20 cellular contexts compared by ENCODE assay signal in the genomic region with DNA sequence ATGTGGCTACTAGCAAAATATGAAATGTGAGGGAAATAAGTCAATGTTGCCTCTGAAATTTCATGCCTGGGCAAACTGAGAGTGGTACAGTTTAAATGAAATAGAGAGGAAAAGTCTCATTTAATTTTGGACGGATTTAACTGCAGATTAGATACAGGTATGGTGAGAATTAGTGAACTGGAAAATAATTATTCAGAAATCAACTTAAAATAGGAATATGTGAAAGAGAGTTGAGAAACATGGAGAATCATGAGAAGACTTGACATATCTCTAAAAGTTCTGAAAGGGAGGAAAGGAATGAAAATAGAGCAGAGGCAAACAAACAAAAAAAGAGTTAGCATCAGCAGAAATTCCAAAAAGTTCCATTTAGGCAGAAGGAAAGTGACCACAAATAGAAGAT. TPM values are rescaled to one million over a fixed set of nuclear protein-coding genes. Genes with fewer than 3 reads are reported as not detected.
DNase-seq lines count a peak whose midpoint lies in the region; ATAC-seq, FAIRE-seq and TF ChIP-seq lines count a peak whose summit lies in the region.
"Had no signal": no experiment of that assay in that cellular context is flagged by ENCODE, and none has a peak within 500 bp of the region (broad histone marks: within the 10 kb centered on the region; RNA-seq: fewer than 3 reads in every experiment).

No MANE protein-coding gene starts in this region.

- no peaks in the 10 kb centered on the region for H3K9me3 Mint-ChIP-seq in activated T-cell treated with anti-CD3 and anti-CD28 coated beads, Interleukin-2, amount 50 U/mL, for 24 hours
- no peaks in the 10 kb centered on the region for H3K9me3 Mint-ChIP-seq in activated T-cell treated with anti-CD3 and anti-CD28 coated beads, Interleukin-2, amount 50 U/mL, for 4 hours
- peaks cover 8% of the 10 kb centered on the region; the same call in 2 of the 3 replicates for H3K9me3 Mint-ChIP-seq in GM23338
- no peaks in the 10 kb centered on the region for H3K9me3 Mint-ChIP-seq in stimulated activated effector memory CD8-positive, alpha-beta T cell treated with anti-CD3 and anti-CD28 coated beads, Interleukin-12 subunit alpha, Interleukin-12 subunit beta, amount 100 ng/mL, for 72 hours
- H3K9me3 Mint-ChIP-seq: CD4-positive, alpha-beta T cell had no signal

- H3K9me3 ChIP-seq in GM12878 (replicated peaks; ENCODE audit: control insufficient read depth, insufficient read depth, low read length): peaks cover 2% of the 10 kb centered on the region; the same call in 1 of the 3 replicates
- H3K9me3 ChIP-seq: A549 had no signal

- ATAC-seq in activated T-cell treated with anti-CD3 and anti-CD28 coated beads, Interleukin-2, amount 50 U/mL, for 4 hours: no peak
- no peak for ATAC-seq in GM23338
- ATAC-seq in GM12878: no peak
- ATAC-seq in stimulated activated effector memory CD8-positive, alpha-beta T cell treated with anti-CD3 and anti-CD28 coated beads, Interleukin-12 subunit alpha, Interleukin-12 subunit beta, amount 100 ng/mL, for 72 hours: no peak
- ATAC-seq in HG02571 (IDR thresholded peaks at IDR 0.05; ENCODE audit: unreplicated experiment): no peak
- ATAC-seq: A549, K562 had no signal

- no peaks in the 10 kb centered on the region for H4K20me1 ChIP-seq in GM23338 (replicated peaks; ENCODE audit: insufficient read depth)
- H4K20me1 ChIP-seq in GM12878 (ENCODE audit: control insufficient read depth, insufficient read depth): no peaks in the 10 kb centered on the region

- no peak for TF ChIP-seq POLR2A in GM12878 (IDR thresholded peaks at IDR 0.05; ENCODE audit: low read depth, low read length)

- H3K4me3 ChIP-seq in GM23338 (no peak overlapping the region), GM12878 (no peak overlapping the region)
- H3K4me3 ChIP-seq: A549, K562 had no signal

- BruUV-seq in GM12878 (replicated peaks; lab: Mats Ljungman, UMichigan): TSS peak; percentile 38

- DNase-seq in activated T-cell treated with anti-CD3 and anti-CD28 coated beads, Interleukin-2, amount 50 U/mL, for 24 hours: no peak
- no peak for DNase-seq in activated T-cell treated with anti-CD3 and anti-CD28 coated beads, Interleukin-2, amount 50 U/mL, for 4 hours
- DNase-seq in GM23338 (ENCODE audit: low spot score) (no peak), GM12878 (ENCODE audit: low read depth, low spot score) (no peak), NCI-H526 treated with DMSO at 0.1 percent for 48 hours (lab: John Stamatoyannopoulos, UW) (no peak), NCI-H1417 treated with DMSO at 0.1 percent for 48 hours (lab: John Stamatoyannopoulos, UW) (no peak)
- DNase-seq in stimulated activated effector memory CD8-positive, alpha-beta T cell treated with anti-CD3 and anti-CD28 coated beads, Interleukin-12 subunit alpha, Interleukin-12 subunit beta, amount 100 ng/mL, for 72 hours (ENCODE audit: low spot score in 2 of 2): no peak
- DNase-seq: Calu3; CD4-positive, alpha-beta T cell; GOT3; NCI-H187; NCI-H2107; NCI-H510A; NCI-H82; RPMI8226; SIG-M5 had no signal

- H3K4me2 ChIP-seq in GM23338: no peak overlapping the region
- no peak overlapping the region for H3K4me2 ChIP-seq in GM12878 (ENCODE audit: control insufficient read depth, insufficient read depth)
- H3K4me2 ChIP-seq: A549 had no signal

- H3K27me3 ChIP-seq in GM23338 (ENCODE audit: insufficient read depth): no peaks in the 10 kb centered on the region
- H3K27me3 ChIP-seq in GM12878 (replicated peaks in 1 of 2; ENCODE audit: control insufficient read depth in 2 of 2, insufficient read depth in 2 of 2, low read length in 1 of 2): no peaks in the 10 kb centered on the region

- no peaks in the 10 kb centered on the region for H3K27me3 Mint-ChIP-seq in activated T-cell treated with anti-CD3 and anti-CD28 coated beads, Interleukin-2, amount 50 U/mL, for 24 hours
- no peaks in the 10 kb centered on the region for H3K27me3 Mint-ChIP-seq in activated T-cell treated with anti-CD3 and anti-CD28 coated beads, Interleukin-2, amount 50 U/mL, for 4 hours (ENCODE audit: low read depth)
- no peaks in the 10 kb centered on the region for H3K27me3 Mint-ChIP-seq in GM23338 (ENCODE audit: insufficient read depth, low read depth, poor library complexity)
- H3K27me3 Mint-ChIP-seq: CD4-positive, alpha-beta T cell had no signal

- H3K4me1 Mint-ChIP-seq in activated T-cell treated with anti-CD3 and anti-CD28 coated beads, Interleukin-2, amount 50 U/mL, for 24 hours (ENCODE audit: low read depth): peaks cover 8% of the 10 kb centered on the region
- peaks cover 1% of the 10 kb centered on the region for H3K4me1 Mint-ChIP-seq in activated T-cell treated with anti-CD3 and anti-CD28 coated beads, Interleukin-2, amount 50 U/mL, for 4 hours (ENCODE audit: low read depth)
- peaks cover 8% of the 10 kb centered on the region for H3K4me1 Mint-ChIP-seq in GM23338
- no peaks in the 10 kb centered on the region for H3K4me1 Mint-ChIP-seq in stimulated activated effector memory CD8-positive, alpha-beta T cell treated with anti-CD3 and anti-CD28 coated beads, Interleukin-12 subunit alpha, Interleukin-12 subunit beta, amount 100 ng/mL, for 72 hours

- no peak for TF ChIP-seq RAD21 in GM12878 (IDR thresholded peaks at IDR 0.05; ENCODE audit: insufficient read depth, low read depth, low read length)

- POLR2A ChIA-PET in GM12878 (lab: Charles Lee): no interaction called here

- CTCF ChIA-PET in GM12878 (lab: Yijun Ruan, JAX): interaction anchor here (0.7 to 1.2 kb wide), 2 partner anchors 26 to 243 kb away, joined by 3 to 4 read pairs; no protein-coding TSS in a partner anchor

- intact Hi-C loops in GM12878 (cut with micrococcal nuclease; ENCODE audit: unreplicated experiment): no loop called here

- H3K4me3 Mint-ChIP-seq in activated T-cell treated with anti-CD3 and anti-CD28 coated beads, Interleukin-2, amount 50 U/mL, for 24 hours: no peak overlapping the region
- H3K4me3 Mint-ChIP-seq in activated T-cell treated with anti-CD3 and anti-CD28 coated beads, Interleukin-2, amount 50 U/mL, for 4 hours: no peak overlapping the region
- no peak overlapping the region for H3K4me3 Mint-ChIP-seq in GM23338
- H3K4me3 Mint-ChIP-seq in stimulated activated effector memory CD8-positive, alpha-beta T cell treated with anti-CD3 and anti-CD28 coated beads, Interleukin-12 subunit alpha, Interleukin-12 subunit beta, amount 100 ng/mL, for 72 hours: no peak overlapping the region
- H3K4me3 Mint-ChIP-seq: CD4-positive, alpha-beta T cell had no signal

- in situ Hi-C loops in GM12878 (cut with MboI): no loop called here

- H3K79me2 ChIP-seq in GM23338 (replicated peaks; ENCODE audit: insufficient read depth) (peaks cover 9% of the 10 kb centered on the region; the same call in 1 of the 2 replicates), GM12878 (ENCODE audit: control insufficient read depth, insufficient read depth, low read length) (peaks cover 19% of the 10 kb centered on the region)

- H3F3A ChIP-seq in GM23338 (replicated peaks; ENCODE audit: low read depth): no peaks in the 10 kb centered on the region

- H2AFZ ChIP-seq in GM23338: no peak overlapping the region
- H2AFZ ChIP-seq in GM12878 (ENCODE audit: control insufficient read depth, low read depth, low read length): no peak overlapping the region

- 0 out of 2 replicates have a peak, but pooled peaks cover 10% of the 10 kb centered on the region for H3K4me1 ChIP-seq in GM23338 (ENCODE audit: insufficient read depth)
- H3K4me1 ChIP-seq in GM12878 (ENCODE audit: control insufficient read depth, insufficient read depth, low read length): no peaks in the 10 kb centered on the region

- 62% methylated on average over 1 of the region's 1 CpG for WGBS in GM12878 (ENCODE audit: insufficient coverage, insufficient replicate concordance, low lambda C conversion rate, missing lambda C conversion rate)

- no peak overlapping the region for H3K9ac ChIP-seq in GM12878 (ENCODE audit: control insufficient read depth, insufficient read depth, low read length)

- H3K9me2 ChIP-seq in GM23338 (ENCODE audit: insufficient read depth): no peaks in the 10 kb centered on the region

- H3K27ac ChIP-seq in GM23338 (ENCODE audit: low read depth) (no peak overlapping the region), GM12878 (ENCODE audit: control insufficient read depth, insufficient read depth) (no peak overlapping the region)
- H3K27ac ChIP-seq: A549 had no signal

- RAD21 ChIA-PET in GM12878 (lab: Charles Lee; ENCODE audit: unreplicated experiment): no interaction called here

- SMC1A ChIA-PET in GM12878 (lab: Charles Lee; ENCODE audit: uncharacterized antibody, unreplicated experiment): interaction anchor here (1.0 to 12.2 kb wide), 3 partner anchors 48 to 77 kb away, joined by 3 to 269 read pairs (median 3); a partner anchor contains a TSS

- FAIRE-seq in GM12878 (lab: Jason Lieb, UNC): no peak
- FAIRE-seq: A549, GM12891, K562 had no signal

- TF ChIP-seq CTCF in GM23338 (conservative IDR thresholded peaks at IDR 0.05; ENCODE audit: low read depth in 2 of 2) (no peak), GM12878 (IDR thresholded peaks at IDR 0.05 in 2 of 3, conservative IDR thresholded peaks at IDR 0.05 in 1 of 3; ENCODE audit: control insufficient read depth in 2 of 3, extremely low read depth in 1 of 3, insufficient read depth in 1 of 3, low read depth in 3 of 3, low read length in 3 of 3) (no peak)

- H3K36me3 ChIP-seq in GM23338 (ENCODE audit: insufficient read depth): no peaks in the 10 kb centered on the region
- H3K36me3 ChIP-seq in GM12878 (ENCODE audit: control insufficient read depth in 2 of 2, insufficient read depth in 2 of 2, low read length in 1 of 2): peaks cover 11 to 12% of the 10 kb centered on the region in 2 experiments

- H3K36me3 Mint-ChIP-seq in activated T-cell treated with anti-CD3 and anti-CD28 coated beads, Interleukin-2, amount 50 U/mL, for 24 hours (ENCODE audit: low read depth): peaks cover 41% of the 10 kb centered on the region
- H3K36me3 Mint-ChIP-seq in activated T-cell treated with anti-CD3 and anti-CD28 coated beads, Interleukin-2, amount 50 U/mL, for 4 hours (ENCODE audit: insufficient read depth): peaks cover 23% of the 10 kb centered on the region
- peaks cover 33% of the 10 kb centered on the region for H3K36me3 Mint-ChIP-seq in GM23338 (ENCODE audit: low read depth)
- peaks cover 37% of the 10 kb centered on the region for H3K36me3 Mint-ChIP-seq in stimulated activated effector memory CD8-positive, alpha-beta T cell treated with anti-CD3 and anti-CD28 coated beads, Interleukin-12 subunit alpha, Interleukin-12 subunit beta, amount 100 ng/mL, for 72 hours

- H3K27ac Mint-ChIP-seq in activated T-cell treated with anti-CD3 and anti-CD28 coated beads, Interleukin-2, amount 50 U/mL, for 24 hours: peak overlapping the region; percentile 28
- peak overlapping the region; percentile 5; the same call in 1 of the 2 replicates for H3K27ac Mint-ChIP-seq in GM23338
- H3K27ac Mint-ChIP-seq in stimulated activated effector memory CD8-positive, alpha-beta T cell treated with anti-CD3 and anti-CD28 coated beads, Interleukin-12 subunit alpha, Interleukin-12 subunit beta, amount 100 ng/mL, for 72 hours: peak overlapping the region; percentile 44
- H3K27ac Mint-ChIP-seq: CD4-positive, alpha-beta T cell had no signal

- no peak for TF ChIP-seq EP300 in GM12878 (IDR thresholded peaks at IDR 0.05; ENCODE audit: borderline replicate concordance in 1 of 2, control insufficient read depth in 1 of 2, low read depth in 2 of 2, low read length in 2 of 2)

RNA-seq across cellular contexts. Expression of a gene that starts 33.5 kb away (rescaled TPM):
- total RNA-seq in activated T-cell treated with anti-CD3 and anti-CD28 coated beads, Interleukin-2, amount 50 U/mL, for 4 hours: 1 to 10 TPM; 3.8 to 7.4 (median 6.8) TPM
- total RNA-seq in GM23338 (2014; rRNA removed; shearing (Covaris generic)): 15.9 and 18.2 TPM in 2 replicates
- 4.3 and 5.5 TPM in 2 replicates for polyA plus RNA-seq in GM23338 (2016; fragmentation: Nextera tagmentation; extraction: Ambion mirVana)
- total RNA-seq in GM12878 (2013; cell fraction: nucleolus; rRNA removed): 49.7 and 52.1 TPM in 2 replicates
- 37.2 and 40.4 TPM in 2 replicates for total RNA-seq in GM12878 (2014; rRNA removed)
- 53.6 TPM in 2 replicates for total RNA-seq in GM12878 (2014; rRNA removed; fragmentation: Illumina TruSeq; extraction: Trizol)
- total RNA-seq in GM12878 (2021): 47.2 and 51.7 TPM in 2 replicates
- polyA plus RNA-seq in GM12878 (2011; ENCODE audit: low read depth): 13.3 TPM
- polyA plus RNA-seq in GM12878 (2011; rRNA removed): 48.0 and 80.9 TPM in 2 replicates
- 14.4 and 15.3 TPM in 2 replicates for polyA plus RNA-seq in GM12878 (2011; cell fraction: cytosol; rRNA removed)
- 14.0 and 16.0 TPM in 2 replicates for polyA plus RNA-seq in GM12878 (2011; cell fraction: nucleus; rRNA removed)
- 17.7 and 25.6 TPM in 2 replicates for polyA plus RNA-seq in GM12878 (2012)
- 33.9 and 41.1 TPM in 2 replicates for polyA plus RNA-seq in GM12878 (2014; fragmentation: Illumina TruSeq; extraction: Trizol)
- 10 to 100 TPM in 1 of 2 experiments, 1 to 10 TPM in 1; 7.9 to 13.1 TPM for polyA plus RNA-seq in GM12878 (2014; fragmentation: Nextera tagmentation; extraction: Ambion mirVana)
- 19.2 and 25.2 TPM in 2 replicates for polyA plus RNA-seq in GM12878 (2014; rRNA removed)
- polyA plus RNA-seq in GM12878 (2016; fragmentation: Nextera tagmentation; extraction: Ambion mirVana): 10 to 100 TPM; 17.6 to 38.1 TPM
- 32.5 and 45.8 TPM in 2 replicates for polyA minus RNA-seq in GM12878 (2011; rRNA and poly(A)+ RNA removed)
- 22.6 and 33.0 TPM in 2 replicates for polyA minus RNA-seq in GM12878 (2011; cell fraction: cytosol; rRNA and poly(A)+ RNA removed)
- 14.7 and 16.2 TPM in 2 replicates for polyA minus RNA-seq in GM12878 (2011; cell fraction: nucleus; rRNA and poly(A)+ RNA removed)

RNA-seq across cellular contexts. Expression of a gene that starts 55.0 kb away (rescaled TPM):
- total RNA-seq in activated T-cell treated with anti-CD3 and anti-CD28 coated beads, Interleukin-2, amount 50 U/mL, for 4 hours: 10 to 100 TPM; 20.0 to 22.4 (median 22.3) TPM
- 56.5 and 59.7 TPM in 2 replicates for total RNA-seq in GM23338 (2014; rRNA removed; shearing (Covaris generic))
- 28.9 and 31.0 TPM in 2 replicates for polyA plus RNA-seq in GM23338 (2016; fragmentation: Nextera tagmentation; extraction: Ambion mirVana)
- total RNA-seq in GM12878 (2013; cell fraction: nucleolus; rRNA removed): 283 and 300 TPM in 2 replicates
- total RNA-seq in GM12878 (2014; rRNA removed): 92.7 and 120 TPM in 2 replicates
- total RNA-seq in GM12878 (2014; rRNA removed; fragmentation: Illumina TruSeq; extraction: Trizol): 130 and 131 TPM in 2 replicates
- 110 and 131 TPM in 2 replicates for total RNA-seq in GM12878 (2021)
- polyA plus RNA-seq in GM12878 (2011; ENCODE audit: low read depth): 19.4 TPM
- 121 and 218 TPM in 2 replicates for polyA plus RNA-seq in GM12878 (2011; rRNA removed)
- 24.3 and 29.2 TPM in 2 replicates for polyA plus RNA-seq in GM12878 (2011; cell fraction: cytosol; rRNA removed)
- 70.9 and 75.1 TPM in 2 replicates for polyA plus RNA-seq in GM12878 (2011; cell fraction: nucleus; rRNA removed)
- polyA plus RNA-seq in GM12878 (2012): 40.8 and 44.4 TPM in 2 replicates
- polyA plus RNA-seq in GM12878 (2014; fragmentation: Illumina TruSeq; extraction: Trizol): 134 and 173 TPM in 2 replicates
- polyA plus RNA-seq in GM12878 (2014; fragmentation: Nextera tagmentation; extraction: Ambion mirVana): 10 to 100 TPM; 43.0 to 50.2 TPM
- polyA plus RNA-seq in GM12878 (2014; rRNA removed): 76.8 and 90.8 TPM in 2 replicates
- polyA plus RNA-seq in GM12878 (2016; fragmentation: Nextera tagmentation; extraction: Ambion mirVana): 100 to 1,000 TPM; 144 to 154 TPM
- 41.8 and 75.6 TPM in 2 replicates for polyA minus RNA-seq in GM12878 (2011; rRNA and poly(A)+ RNA removed)
- 35.9 and 43.5 TPM in 2 replicates for polyA minus RNA-seq in GM12878 (2011; cell fraction: cytosol; rRNA and poly(A)+ RNA removed)
- 36.5 and 60.8 TPM in 2 replicates for polyA minus RNA-seq in GM12878 (2011; cell fraction: nucleus; rRNA and poly(A)+ RNA removed)
